ENCODE assay signal across 8 cellular contexts in genomic region chr9:34546834-34547827, GRCh38. TPM values are rescaled to one million over a fixed set of nuclear protein-coding genes. Genes with fewer than 3 reads are reported as not detected.
DNase-seq lines count a peak whose midpoint lies in the region; ATAC-seq and TF ChIP-seq lines count a peak whose summit lies in the region.

No MANE protein-coding gene starts in this region.

- peak overlapping the region; percentile 52 for H3K27ac ChIP-seq in caudate nucleus (ENCODE audit: low read depth, low read length)

- H3K36me3 ChIP-seq in MG63 (no peaks in the 10 kb centered on the region), kidney epithelial cell (ENCODE audit: control insufficient read depth, insufficient read depth, low read length) (no peaks in the 10 kb centered on the region)

- DNase-seq in Daoy (ENCODE audit: low read depth) (peak; percentile 83), MG63 (peak; percentile 51), T-helper 9 cell (peak; percentile 19), caudate nucleus (lab: John Stamatoyannopoulos, UW) (peak in 54 of 61 donors; percentile 8 to 75 (median 50)), kidney epithelial cell (ENCODE audit: low read depth) (no peak), DMS79 (lab: John Stamatoyannopoulos, UW) (no peak)
- DNase-seq in stimulated activated CD4-positive, alpha-beta T cell treated with anti-CD3 and anti-CD28 coated beads, Interleukin-2, amount 100 ng/mL, for 48 hours = peak; percentile 52 to 61

- peak; percentile 70 for TF ChIP-seq CTCF in kidney epithelial cell (IDR thresholded peaks at IDR 0.05; ENCODE audit: insufficient read depth, low read length, poor library complexity, severe bottlenecking)

- H3K4me3 ChIP-seq in MG63 (no peak overlapping the region), kidney epithelial cell (ENCODE audit: low read depth, low read length) (no peak overlapping the region)

- H3K27me3 ChIP-seq in MG63 (no peaks in the 10 kb centered on the region), kidney epithelial cell (ENCODE audit: control insufficient read depth, insufficient read depth, low read length) (peaks cover 31% of the 10 kb centered on the region)

- no peaks in the 10 kb centered on the region for H3K9me3 ChIP-seq in MG63

- ATAC-seq in HG03460 (IDR thresholded peaks at IDR 0.05; ENCODE audit: unreplicated experiment) = no peak

RNA-seq across cellular contexts. Expression of gene ENHO, which starts 24.3 kb away (rescaled TPM):
- total RNA-seq in Daoy (2014; rRNA removed; shearing (Covaris generic)) = 0.24 and 1.9 TPM in 2 replicates
- total RNA-seq in MG63 (2014; rRNA removed; shearing (Covaris generic); ENCODE audit: low replicate concordance) = 0.20 TPM in 1 of 2 replicates, not detected in the other
- 1.5 TPM in 1 of 2 replicates, not detected in the other for total RNA-seq in kidney epithelial cell

RNA-seq across cellular contexts. Expression of gene CNTFR, which starts 42.4 kb away (rescaled TPM):
- total RNA-seq in Daoy (2014; rRNA removed; shearing (Covaris generic)) = 1.6 TPM in 1 of 2 replicates, not detected in the other
- not detected in 2 replicates for total RNA-seq in MG63 (2014; rRNA removed; shearing (Covaris generic); ENCODE audit: low replicate concordance)
- total RNA-seq in kidney epithelial cell = 0.27 and 1.1 TPM in 2 replicates

Comparison
In these comparisons a context has a peak if more than half of its experiments do, and no peak if none do; other contexts are left out.
1. DNase-seq: peak in Daoy (single experiment), MG63 (single experiment), T-helper 9 cell (single experiment), caudate nucleus (54 of 61) and stimulated activated CD4-positive, alpha-beta T cell treated with anti-CD3 and anti-CD28 coated beads, Interleukin-2, amount 100 ng/mL, for 48 hours (2 of 2); none in kidney epithelial cell (single experiment) and DMS79 (single experiment).